In genomic region chr2:100222844-100223243, GRCh38 we compare ENCODE assay signal across 17 cellular contexts.
DNase-seq lines count a peak whose midpoint lies in the region; ATAC-seq and TF ChIP-seq lines count a peak whose summit lies in the region.
"Had no signal": no experiment of that assay in that cellular context is flagged by ENCODE, and none has a peak within 500 bp of the region (broad histone marks: within the 10 kb centered on the region; RNA-seq: fewer than 3 reads in every experiment).

No MANE protein-coding gene starts in this region.

- H3K36me3 ChIP-seq in lower lobe of right lung: no peaks in the 10 kb centered on the region
- H3K36me3 ChIP-seq: BE2C had no signal

- DNase-seq in DMS53 (lab: John Stamatoyannopoulos, UW) (peak; percentile 33), DMS53 treated with DMSO at 0.1 percent for 48 hours (lab: John Stamatoyannopoulos, UW; ENCODE audit: unreplicated experiment) (no peak), NCI-H2029 treated with DMSO at 0.1 percent for 48 hours (lab: John Stamatoyannopoulos, UW) (peak; percentile 77), NCI-H510A treated with DMSO at 0.1 percent for 48 hours (lab: John Stamatoyannopoulos, UW) (peak; percentile 50), lower lobe of right lung (no peak)
- DNase-seq: BE2C; CD4-positive, alpha-beta T cell; DND-41; KBM-7; NCI-H2081 treated with DMSO at 0.1 percent for 48 hours; NCI-H69; RPMI8226; SIG-M5 had no signal

- H3K27ac ChIP-seq in lower lobe of right lung: no peak overlapping the region
- H3K27ac ChIP-seq: 22Rv1 had no signal

- ATAC-seq in lower lobe of right lung (peak; percentile 67 to 88), GM19452 (IDR thresholded peaks at IDR 0.05; ENCODE audit: unreplicated experiment) (no peak), GM21737 (IDR thresholded peaks at IDR 0.05; ENCODE audit: unreplicated experiment) (no peak), GM19351 (IDR thresholded peaks at IDR 0.05; ENCODE audit: unreplicated experiment) (no peak)

- no peaks in the 10 kb centered on the region for H3K9me3 ChIP-seq in lower lobe of right lung
- H3K9me3 ChIP-seq: BE2C had no signal

- no peaks in the 10 kb centered on the region for H3K27me3 ChIP-seq in lower lobe of right lung (ENCODE audit: low read depth)
- H3K27me3 ChIP-seq: BE2C had no signal

- no peak overlapping the region for H3K4me3 ChIP-seq in lower lobe of right lung

- H3K4me1 ChIP-seq in lower lobe of right lung: no peaks in the 10 kb centered on the region

- no peak for TF ChIP-seq CTCF in lower lobe of right lung (IDR thresholded peaks at IDR 0.05)

- intact Hi-C loops in lower lobe of right lung (cut with DNase I): no loop called here

Comparison
In these comparisons a context has a peak if more than half of its experiments do, and no peak if none do; other contexts are left out.
1. DNase-seq: peak in DMS53 (single experiment), NCI-H2029 treated with DMSO at 0.1 percent for 48 hours (single experiment) and NCI-H510A treated with DMSO at 0.1 percent for 48 hours (single experiment); none in DMS53 treated with DMSO at 0.1 percent for 48 hours (single experiment) and lower lobe of right lung (single experiment).
2. ATAC-seq: peak in lower lobe of right lung (2 of 2); none in GM19452 (single experiment), GM21737 (single experiment) and GM19351 (single experiment).